ENCODE assay signal across 8 cellular contexts in genomic region chr7:29946428-29947186, GRCh38. TPM values are rescaled to one million over a fixed set of nuclear protein-coding genes. Genes with fewer than 3 reads are reported as not detected.
DNase-seq lines count a peak whose midpoint lies in the region; ATAC-seq and TF ChIP-seq lines count a peak whose summit lies in the region.

No MANE protein-coding gene starts in this region.

- 72 to 82% methylated on average over 5 of the region's 5 CpGs for WGBS in lung, 2 donors

- H3K36me3 ChIP-seq in lung (ENCODE audit: control insufficient read depth in 2 of 2, insufficient read depth in 2 of 2, low read length in 2 of 2), result peaks cover 0 to 6% of the 10 kb centered on the region in 2 donors

- H3K27ac ChIP-seq in C4-2B (no peak overlapping the region), lung (ENCODE audit: low read depth in 1 of 2, low read length in 1 of 2) (no peak overlapping the region)

- DNase-seq in cardiac fibroblast (ENCODE audit: low read depth in 2 of 2), result peak; percentile 41 to 57
- DNase-seq in lung (ENCODE audit: low spot score), result peak; percentile 44
- no peak for DNase-seq in occipital lobe (lab: John Stamatoyannopoulos, UW)

- peaks cover 0 to 3% of the 10 kb centered on the region in 2 donors for H3K9me3 ChIP-seq in lung (ENCODE audit: control insufficient read depth in 2 of 2, insufficient read depth in 1 of 2, low read length in 1 of 2)

- no peak for TF ChIP-seq EP300 in Ishikawa (IDR thresholded peaks at IDR 0.05; ENCODE audit: borderline replicate concordance)

- TF ChIP-seq CTCF in C4-2B (conservative IDR thresholded peaks at IDR 0.05) (peak; percentile 51), cardiac fibroblast (IDR thresholded peaks at IDR 0.05; ENCODE audit: low read depth, low read length) (peak; percentile 38), lung (IDR thresholded peaks at IDR 0.05; ENCODE audit: control extremely low read depth, extremely low read depth) (peak; percentile 11)

- no peak overlapping the region for H3K4me3 ChIP-seq in cardiac fibroblast (replicated peaks in 1 of 2; ENCODE audit: low read depth in 2 of 2, low read length in 2 of 2)
- H3K4me3 ChIP-seq in lung, result no peak overlapping the region

- ATAC-seq in lung (ENCODE audit: insufficient read depth, low FRiP score) (no peak), HG03469 (IDR thresholded peaks at IDR 0.05; ENCODE audit: unreplicated experiment) (no peak), GM21381 (IDR thresholded peaks at IDR 0.05; ENCODE audit: unreplicated experiment) (no peak), HG02852 (IDR thresholded peaks at IDR 0.05; ENCODE audit: unreplicated experiment) (no peak)

- H3K27me3 ChIP-seq in lung (ENCODE audit: control insufficient read depth, insufficient read depth), result no peaks in the 10 kb centered on the region

- no peaks in the 10 kb centered on the region for H3K4me1 ChIP-seq in lung (ENCODE audit: control insufficient read depth in 2 of 2, insufficient read depth in 2 of 2, low read length in 2 of 2)

- peak; percentile 49; the same call in 1 of the 2 replicates for TF ChIP-seq RAD21 in Ishikawa (IDR thresholded peaks at IDR 0.05; ENCODE audit: low read depth)

TF ChIP-seq in Ishikawa, 13 proteins besides CTCF, POLR2A, EP300 and RAD21:
- TF ChIP-seq NFIC (IDR thresholded peaks at IDR 0.05) (peak; percentile 80), TAF1 (IDR thresholded peaks at IDR 0.05; ENCODE audit: low read depth) (no peak)
TF ChIP-seq in Ishikawa: peak in this region for 1.

RNA-seq across cellular contexts. Expression of gene SCRN1, which starts 43.0 kb away (rescaled TPM):
- 10 to 100 TPM; 28.4 to 32.3 TPM for total RNA-seq in lung
- polyA plus RNA-seq in lung, result 10 to 100 TPM in 1 of 2 donors, 1 to 10 TPM in 1; 5.5 to 11.9 TPM
- total RNA-seq in occipital lobe, result 129 TPM
